8 cellular contexts compared by ENCODE assay signal in genomic region chr5:144416196-144416595, GRCh38.
"Had no signal": no experiment of that assay in that cellular context is flagged by ENCODE, and none has a peak within 500 bp of the region (broad histone marks: within the 10 kb centered on the region; RNA-seq: fewer than 3 reads in every experiment).

No MANE protein-coding gene starts in this region.

- DNase-seq: GDM1, GF-D8 had no signal

- H3K4me3 ChIP-seq: GM12878 had no signal

- ATAC-seq: GM12878 had no signal

- FAIRE-seq: G401.6, GM12878, GM12891, GM12892, GM18507, GM19239 had no signal
